In the genomic region with DNA sequence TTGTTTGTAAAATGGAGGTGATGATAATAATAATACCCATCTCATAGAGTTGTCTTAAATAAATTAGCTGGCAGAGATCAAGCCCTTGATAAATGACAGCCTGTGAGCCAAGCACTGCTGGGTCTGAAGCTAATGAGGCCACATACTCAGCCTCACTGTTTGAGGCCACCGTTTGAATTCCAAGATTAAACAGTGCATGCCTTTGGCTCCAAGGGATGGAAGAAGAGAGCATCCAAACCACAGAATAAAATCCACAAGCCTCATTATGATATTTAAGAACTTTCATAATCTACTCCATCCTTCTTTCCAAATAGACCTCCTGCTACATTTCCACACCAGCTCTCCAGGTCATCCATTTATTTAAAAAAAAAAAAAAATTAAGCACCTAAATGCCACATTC, we compare ENCODE assay signal across 18 cellular contexts.
"Had no signal": no experiment of that assay in that cellular context is flagged by ENCODE, and none has a peak within 500 bp of the region (broad histone marks: within the 10 kb centered on the region; RNA-seq: fewer than 3 reads in every experiment).

No MANE protein-coding gene starts in this region.

- DNase-seq: activated CD4-positive, alpha-beta T cell treated with anti-CD3 and anti-CD28 coated beads, Interleukin-2, amount 10 ng/mL, durations not matched to agents 7 days and 5 days; activated CD8-positive, alpha-beta T cell treated with anti-CD3 and anti-CD28 coated beads, Interleukin-2, amount 10 ng/mL, durations not matched to agents 7 days and 5 days; activated naive CD4-positive, alpha-beta T cell treated with anti-CD3 and anti-CD28 coated beads, Interleukin-2, amount 10 ng/mL, durations not matched to agents 7 days and 5 days; activated T-cell treated with anti-CD3 and anti-CD28 coated beads, Interleukin-2, amount 50 U/mL, for 4 hours; dorsolateral prefrontal cortex; erythroblast; left ventricle myocardium superior; mucosa of descending colon; naive thymus-derived CD4-positive, alpha-beta T cell; ovary; psoas muscle; right cardiac atrium; small intestine; stimulated activated CD4-positive, alpha-beta T cell treated with anti-CD3 and anti-CD28 coated beads, Interleukin-15, amount 100 ng/mL, for 24 hours; stimulated activated CD4-positive, alpha-beta T cell treated with anti-CD3 and anti-CD28 coated beads, Interleukin-2, amount 100 ng/mL, for 48 hours; upper lobe of left lung had no signal

- FAIRE-seq: endometrium, small intestine had no signal

- H3K9me3 Mint-ChIP-seq: activated T-cell treated with anti-CD3 and anti-CD28 coated beads, Interleukin-2, amount 50 U/mL, for 4 hours had no signal

- H3K27me3 Mint-ChIP-seq: activated CD4-positive, alpha-beta T cell treated with anti-CD3 and anti-CD28 coated beads, Interleukin-2, amount 10 ng/mL, durations not matched to agents 7 days and 5 days; activated naive CD4-positive, alpha-beta T cell treated with anti-CD3 and anti-CD28 coated beads, Interleukin-2, amount 10 ng/mL, durations not matched to agents 7 days and 5 days; naive thymus-derived CD4-positive, alpha-beta T cell had no signal

- ATAC-seq: activated CD4-positive, CD25-positive, alpha-beta regulatory T cell treated with anti-CD3 and anti-CD28 coated beads, Interleukin-2, amount 50 U/mL, for 24 hours; activated CD8-positive, alpha-beta T cell treated with anti-CD3 and anti-CD28 coated beads, Interleukin-2, amount 10 ng/mL, durations not matched to agents 7 days and 5 days; activated T-cell treated with anti-CD3 and anti-CD28 coated beads, Interleukin-2, amount 50 U/mL, for 4 hours; left ventricle myocardium superior; mucosa of descending colon; naive thymus-derived CD4-positive, alpha-beta T cell; psoas muscle; right cardiac atrium had no signal

- H3K4me3 Mint-ChIP-seq: activated CD4-positive, alpha-beta T cell treated with anti-CD3 and anti-CD28 coated beads, Interleukin-2, amount 10 ng/mL, durations not matched to agents 7 days and 5 days; activated CD8-positive, alpha-beta T cell treated with anti-CD3 and anti-CD28 coated beads, Interleukin-2, amount 10 ng/mL, durations not matched to agents 7 days and 5 days; activated naive CD4-positive, alpha-beta T cell treated with anti-CD3 and anti-CD28 coated beads, Interleukin-2, amount 10 ng/mL, durations not matched to agents 7 days and 5 days; activated T-cell treated with anti-CD3 and anti-CD28 coated beads, Interleukin-2, amount 50 U/mL, for 4 hours; naive thymus-derived CD4-positive, alpha-beta T cell had no signal

- H3K4me1 Mint-ChIP-seq: activated CD4-positive, alpha-beta T cell treated with anti-CD3 and anti-CD28 coated beads, Interleukin-2, amount 10 ng/mL, durations not matched to agents 7 days and 5 days; activated naive CD4-positive, alpha-beta T cell treated with anti-CD3 and anti-CD28 coated beads, Interleukin-2, amount 10 ng/mL, durations not matched to agents 7 days and 5 days had no signal

- H3K27ac Mint-ChIP-seq: activated CD4-positive, alpha-beta T cell treated with anti-CD3 and anti-CD28 coated beads, Interleukin-2, amount 10 ng/mL, durations not matched to agents 7 days and 5 days; activated CD8-positive, alpha-beta T cell treated with anti-CD3 and anti-CD28 coated beads, Interleukin-2, amount 10 ng/mL, durations not matched to agents 7 days and 5 days; activated naive CD4-positive, alpha-beta T cell treated with anti-CD3 and anti-CD28 coated beads, Interleukin-2, amount 10 ng/mL, durations not matched to agents 7 days and 5 days; naive thymus-derived CD4-positive, alpha-beta T cell had no signal
